ENCODE assay signal across 8 cellular contexts in genomic region chr10:73495226-73495883, GRCh38. TPM values are rescaled to one million over a fixed set of nuclear protein-coding genes. Genes with fewer than 3 reads are reported as not detected.
DNase-seq lines count a peak whose midpoint lies in the region; ATAC-seq and TF ChIP-seq lines count a peak whose summit lies in the region.

No MANE protein-coding gene starts in this region.

- H3K4me3 Mint-ChIP-seq in T-helper 2 cell treated with Interferon-gamma antibody and Interleukin-4, amounts not matched to agents 5 μg/mL and 100 μg/mL, for 36 hours: peak overlapping the region; percentile 99

- DNase-seq in NCI-H1092 treated with DMSO at 0.1 percent for 48 hours (lab: John Stamatoyannopoulos, UW) (peak; percentile 74), ascending aorta (ENCODE audit: low spot score in 2 of 2) (peak; percentile 61 to 94), hepatocyte (ENCODE audit: low spot score) (peak; percentile 90), sciatic nerve (ENCODE audit: low spot score) (peak; percentile 89), cerebellar nuclear complex (lab: John Stamatoyannopoulos, UW) (no peak)
- DNase-seq in T-helper 2 cell treated with Interferon-gamma antibody and Interleukin-4, amounts not matched to agents 5 μg/mL and 100 μg/mL, for 36 hours (ENCODE audit: low spot score): peak; percentile 95

- H3K36me3 ChIP-seq in ascending aorta: peaks cover 12 to 16% of the 10 kb centered on the region in 2 donors
- H3K36me3 ChIP-seq in hepatocyte (replicated peaks; ENCODE audit: insufficient read depth, low read depth): no peaks in the 10 kb centered on the region

- H3K27ac Mint-ChIP-seq in T-helper 2 cell treated with Interferon-gamma antibody and Interleukin-4, amounts not matched to agents 5 μg/mL and 100 μg/mL, for 36 hours: peak overlapping the region; percentile 99

- H3K4me1 Mint-ChIP-seq in T-helper 2 cell treated with Interferon-gamma antibody and Interleukin-4, amounts not matched to agents 5 μg/mL and 100 μg/mL, for 36 hours (ENCODE audit: low read depth): peaks cover 40% of the 10 kb centered on the region

- under 1% methylated on average over 48 of the region's 55 CpGs for WGBS in hepatocyte (ENCODE audit: low lambda C conversion rate, missing lambda C conversion rate)

- H3K9me2 ChIP-seq in hepatocyte (replicated peaks; ENCODE audit: insufficient read depth): no peaks in the 10 kb centered on the region

- H3K4me2 ChIP-seq in hepatocyte: peak overlapping the region; percentile 79

- no peaks in the 10 kb centered on the region for H3K9me3 Mint-ChIP-seq in T-helper 2 cell treated with Interferon-gamma antibody and Interleukin-4, amounts not matched to agents 5 μg/mL and 100 μg/mL, for 36 hours

- peaks cover 6 to 24% of the 10 kb centered on the region in 2 donors for H3K4me1 ChIP-seq in ascending aorta
- peaks cover 23% of the 10 kb centered on the region for H3K4me1 ChIP-seq in hepatocyte (ENCODE audit: insufficient read depth)

- peaks cover 25% of the 10 kb centered on the region for H3K36me3 Mint-ChIP-seq in T-helper 2 cell treated with Interferon-gamma antibody and Interleukin-4, amounts not matched to agents 5 μg/mL and 100 μg/mL, for 36 hours (ENCODE audit: low read depth)

- TF ChIP-seq CTCF in ascending aorta (IDR thresholded peaks at IDR 0.05) (no peak), hepatocyte (IDR thresholded peaks at IDR 0.05; ENCODE audit: poor library complexity) (no peak)

- peak overlapping the region; percentile 95 to 97 for H3K27ac ChIP-seq in ascending aorta
- H3K27ac ChIP-seq in hepatocyte: peak overlapping the region; percentile 96

- peaks cover 52% of the 10 kb centered on the region for H3K79me2 ChIP-seq in hepatocyte

- peak overlapping the region; percentile 63 to 88 for H3K4me3 ChIP-seq in ascending aorta
- peak overlapping the region; percentile 89 for H3K4me3 ChIP-seq in hepatocyte

- peak; percentile 86 for TF ChIP-seq POLR2A in GM15510 (IDR thresholded peaks at IDR 0.05; ENCODE audit: borderline replicate concordance, extremely low read depth, insufficient read length)

- intact Hi-C loops in ascending aorta (cut with DNase I): loop anchor here (1.0 to 5.0 kb wide), 2 partner anchors 81 to 243 kb away; partner anchors contain the start of genes ANXA7 and MRPS16
- intact Hi-C loops in sciatic nerve (cut with DNase I): no loop called here

- H3K27me3 Mint-ChIP-seq in T-helper 2 cell treated with Interferon-gamma antibody and Interleukin-4, amounts not matched to agents 5 μg/mL and 100 μg/mL, for 36 hours (ENCODE audit: low read depth): no peaks in the 10 kb centered on the region

- no peaks in the 10 kb centered on the region for H3K9me3 ChIP-seq in ascending aorta
- no peaks in the 10 kb centered on the region for H3K9me3 ChIP-seq in hepatocyte (ENCODE audit: low read depth)

- peak; percentile 94 for ATAC-seq in HG02623 (IDR thresholded peaks at IDR 0.05; ENCODE audit: unreplicated experiment)
- ATAC-seq in sciatic nerve: peak; percentile 92

- peaks cover 16% of the 10 kb centered on the region for H4K20me1 ChIP-seq in hepatocyte (ENCODE audit: insufficient read depth, poor library complexity, severe bottlenecking)

- peak overlapping the region; percentile 39 for H2AFZ ChIP-seq in hepatocyte

- no peaks in the 10 kb centered on the region for H3K27me3 ChIP-seq in ascending aorta
- H3K27me3 ChIP-seq in hepatocyte: no peaks in the 10 kb centered on the region

RNA-seq across cellular contexts. Expression of gene PPP3CB, which starts 0.5 kb away (rescaled TPM):
- total RNA-seq in ascending aorta (23.0 TPM), hepatocyte (33.8 and 41.4 TPM in 2 replicates), sciatic nerve (63.1 TPM)
- 11.8 and 15.0 TPM in 2 replicates for polyA plus RNA-seq in hepatocyte

Comparison
In these comparisons a context has a peak if more than half of its experiments do, and no peak if none do; other contexts are left out.
1. DNase-seq: peak in NCI-H1092 treated with DMSO at 0.1 percent for 48 hours (single experiment), T-helper 2 cell treated with Interferon-gamma antibody and Interleukin-4, amounts not matched to agents 5 μg/mL and 100 μg/mL, for 36 hours (single experiment), ascending aorta (2 of 2), hepatocyte (single experiment) and sciatic nerve (single experiment); none in cerebellar nuclear complex (0 of 2).